2 cellular contexts compared by ENCODE assay signal in genomic region chr12:115801826-115802225, GRCh38.
TF ChIP-seq lines count a peak whose summit lies in the region.

No MANE protein-coding gene starts in this region.

TF ChIP-seq in SK-N-SH, 30 proteins besides CTCF, POLR2A, EP300 and RAD21 (continued from another document):
- no peak for TF ChIP-seq ZBTB33 (IDR thresholded peaks at IDR 0.05; ENCODE audit: borderline replicate concordance, low read depth)

TF ChIP-seq in SK-N-SH treated with all-trans-retinoic acid at 6 μM for 48 hours, 23 proteins besides CTCF, POLR2A, EP300 and RAD21 (continued from another document):
- no peak for TF ChIP-seq ZFP3 (CRISPR knock-in tag; IDR thresholded peaks at IDR 0.05)
- no peak for TF ChIP-seq ZC3H10 (CRISPR knock-in tag; IDR thresholded peaks at IDR 0.05)
- TF ChIP-seq CSDC2 (CRISPR knock-in tag; IDR thresholded peaks at IDR 0.05) = no peak
- no peak for TF ChIP-seq OSR1 (CRISPR knock-in tag; IDR thresholded peaks at IDR 0.05)
- no peak for TF ChIP-seq ESRRG (CRISPR knock-in tag; IDR thresholded peaks at IDR 0.05)
- TF ChIP-seq PPARA (CRISPR knock-in tag; IDR thresholded peaks at IDR 0.05; ENCODE audit: borderline replicate concordance) = no peak
- no peak for TF ChIP-seq ZNF8 (CRISPR knock-in tag; IDR thresholded peaks at IDR 0.05)
- no peak for TF ChIP-seq CSRNP3 (CRISPR knock-in tag; IDR thresholded peaks at IDR 0.05)
- TF ChIP-seq TCF4 (CRISPR knock-in tag; IDR thresholded peaks at IDR 0.05; ENCODE audit: borderline replicate concordance) = no peak
TF ChIP-seq in SK-N-SH treated with all-trans-retinoic acid at 6 μM for 48 hours: peak in this region for 0.
